Comparison of ENCODE assay signal across 37 cellular contexts in genomic region chr7:82464372-82464771, GRCh38. TPM values are rescaled to one million over a fixed set of nuclear protein-coding genes. Genes with fewer than 3 reads are reported as not detected.
"Had no signal": no experiment of that assay in that cellular context is flagged by ENCODE, and none has a peak within 500 bp of the region (broad histone marks: within the 10 kb centered on the region; RNA-seq: fewer than 3 reads in every experiment).

No MANE protein-coding gene starts in this region.

- H3K27me3 ChIP-seq: MG63 had no signal

- H3K36me3 ChIP-seq: MG63 had no signal

- H3K9me3 ChIP-seq: MG63 had no signal

- DNase-seq: MG63, MM.1S, MV-4-11, NCI-H1048, NCI-H1092, NCI-H1092 treated with DMSO at 0.1 percent for 48 hours, NCI-H1105, NCI-H1105 treated with DMSO at 0.1 percent for 48 hours, NCI-H1417, NCI-H1417 treated with DMSO at 0.1 percent for 48 hours, NCI-H1436, NCI-H1436 treated with DMSO at 0.1 percent for 48 hours, NCI-H146, NCI-H1694, NCI-H1694 treated with DMSO at 0.1 percent for 48 hours, NCI-H187, NCI-H187 treated with DMSO at 0.1 percent for 48 hours, NCI-H1930, NCI-H2029, NCI-H2029 treated with DMSO at 0.1 percent for 48 hours, NCI-H2081, NCI-H2081 treated with DMSO at 0.1 percent for 48 hours, NCI-H2107, NCI-H2171, NCI-H2171 treated with DMSO at 0.1 percent for 48 hours, NCI-H2227 treated with DMSO at 0.1 percent for 48 hours, NCI-H226, NCI-H345, NCI-H446, NCI-H446 treated with DMSO at 0.1 percent for 48 hours, NCI-H510A, NCI-H510A treated with DMSO at 0.1 percent for 48 hours, NCI-H524, NCI-H524 treated with DMSO at 0.1 percent for 48 hours, NCI-H526, NCI-H526 treated with DMSO at 0.1 percent for 48 hours had no signal

- H3K4me3 ChIP-seq: MG63 had no signal

RNA-seq across cellular contexts. Expression of gene CACNA2D1, which starts 20.8 kb away (rescaled TPM):
- total RNA-seq: MCF 10A had no signal
